1 cellular context compared by ENCODE assay signal in the genomic region with DNA sequence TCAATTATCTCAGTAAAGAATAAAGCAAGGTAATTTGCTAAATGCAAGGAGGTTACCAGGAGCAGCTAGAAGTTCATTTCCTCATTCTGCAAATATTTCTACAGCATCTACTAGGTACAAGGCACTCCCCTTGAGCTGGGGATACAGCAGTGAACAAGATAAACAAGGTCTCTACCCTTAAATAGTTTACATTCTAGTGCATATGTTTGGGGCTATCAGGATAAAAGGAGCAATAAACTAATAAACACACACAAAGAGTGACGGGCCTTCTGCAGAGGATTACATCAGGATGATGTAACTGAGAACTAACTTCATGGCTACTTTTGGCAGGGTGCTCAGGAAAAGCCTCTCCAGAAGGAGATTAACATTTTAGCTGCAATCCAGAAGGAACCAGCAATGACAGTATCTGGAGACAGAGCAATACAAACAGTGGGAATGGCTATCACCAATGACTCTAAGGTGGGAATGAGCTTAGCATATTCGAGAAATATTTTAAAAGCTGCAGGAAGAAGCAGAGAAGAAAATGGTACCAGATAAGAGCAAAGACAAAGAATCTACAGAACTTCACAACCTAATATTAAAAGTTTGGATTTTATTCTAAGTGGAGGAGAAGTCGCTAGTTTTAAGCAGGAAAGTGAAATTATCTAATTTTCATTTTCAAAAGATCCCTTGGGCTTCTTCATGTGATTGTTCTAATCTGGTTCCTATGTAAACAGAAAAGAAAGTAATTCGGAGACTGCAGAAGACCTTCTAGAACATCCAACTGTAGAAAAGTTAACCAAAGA.
TF ChIP-seq lines count a peak whose summit lies in the region.

No MANE protein-coding gene starts in this region.

TF ChIP-seq in K562, 482 proteins besides CTCF, POLR2A, EP300 and RAD21 (continues in another document):
- TF ChIP-seq RBM15 (IDR thresholded peaks at IDR 0.05; ENCODE audit: insufficient read depth, low read length) (no peak), CC2D1A (IDR thresholded peaks at IDR 0.05) (no peak), FOXJ2 (tag; IDR thresholded peaks at IDR 0.05) (no peak; the same call in 1 of the 2 replicates), RBM25 (IDR thresholded peaks at IDR 0.05; ENCODE audit: low read depth, low read length, severe bottlenecking) (no peak), ATF7 (IDR thresholded peaks at IDR 0.05) (peak; percentile 95), KAT8 (IDR thresholded peaks at IDR 0.05; ENCODE audit: low read depth) (no peak), FOXA3 (CRISPR knock-in tag; conservative IDR thresholded peaks at IDR 0.05 in 1 of 2, IDR thresholded peaks at IDR 0.05 in 1 of 2) (0 out of 4 replicates have a peak, but pooled peaks of 1 of the 2 experiments have one; percentile 32), HEY1 (CRISPR knock-in tag; IDR thresholded peaks at IDR 0.05; ENCODE audit: borderline replicate concordance) (no peak), ZNF589 (CRISPR knock-in tag; IDR thresholded peaks at IDR 0.05; ENCODE audit: low read depth) (no peak; the same call in 1 of the 2 replicates), NR2C2 (CRISPR knock-in tag; IDR thresholded peaks at IDR 0.05) (no peak), NR2C2 (tag; IDR thresholded peaks at IDR 0.05) (peak; percentile 10; the same call in 1 of the 2 replicates), ZNF57 (CRISPR knock-in tag; IDR thresholded peaks at IDR 0.05) (no peak), BCOR (IDR thresholded peaks at IDR 0.05) (no peak), JUN (IDR thresholded peaks at IDR 0.05; ENCODE audit: borderline replicate concordance, low read depth, low read length) (peak; percentile 86), JUN (CRISPR knock-in tag; IDR thresholded peaks at IDR 0.05; ENCODE audit: borderline replicate concordance) (no peak), ZNF764 (CRISPR knock-in tag; IDR thresholded peaks at IDR 0.05; ENCODE audit: low read depth) (no peak), ZNF184 (CRISPR knock-in tag; IDR thresholded peaks at IDR 0.05) (no peak), TBL1XR1 (IDR thresholded peaks at IDR 0.05; ENCODE audit: low read length in 2 of 2) (no peak), HIVEP1 (CRISPR knock-in tag; IDR thresholded peaks at IDR 0.05) (no peak), THRAP3 (IDR thresholded peaks at IDR 0.05; ENCODE audit: borderline replicate concordance) (no peak), HNRNPH1 (optimal IDR thresholded peaks at IDR 0.05; ENCODE audit: low read depth, low read length) (no peak), MCM7 (IDR thresholded peaks at IDR 0.05) (no peak), ZNF583 (CRISPR knock-in tag; IDR thresholded peaks at IDR 0.05) (peak; percentile 35; the same call in 1 of the 2 replicates), ZNF766 (CRISPR knock-in tag; conservative IDR thresholded peaks at IDR 0.05) (peak; percentile 82), POLR3A (IDR thresholded peaks at IDR 0.05; ENCODE audit: borderline replicate concordance, extremely low read depth, insufficient read depth, insufficient read length) (no peak), SOX6 (IDR thresholded peaks at IDR 0.05) (peak; percentile 35; the same call in 1 of the 2 replicates), HMG20B (CRISPR knock-in tag; IDR thresholded peaks at IDR 0.05) (no peak), DMBX1 (CRISPR knock-in tag; IDR thresholded peaks at IDR 0.05; ENCODE audit: borderline replicate concordance) (peak; percentile 74), CREB1 (IDR thresholded peaks at IDR 0.05) (no peak), CREB1 (CRISPR knock-in tag; IDR thresholded peaks at IDR 0.05) (no peak), ZNF695 (CRISPR knock-in tag; IDR thresholded peaks at IDR 0.05) (no peak), KLF13 (tag; IDR thresholded peaks at IDR 0.05; ENCODE audit: borderline replicate concordance, low read depth) (no peak)
- TF ChIP-seq, protein P1, sequence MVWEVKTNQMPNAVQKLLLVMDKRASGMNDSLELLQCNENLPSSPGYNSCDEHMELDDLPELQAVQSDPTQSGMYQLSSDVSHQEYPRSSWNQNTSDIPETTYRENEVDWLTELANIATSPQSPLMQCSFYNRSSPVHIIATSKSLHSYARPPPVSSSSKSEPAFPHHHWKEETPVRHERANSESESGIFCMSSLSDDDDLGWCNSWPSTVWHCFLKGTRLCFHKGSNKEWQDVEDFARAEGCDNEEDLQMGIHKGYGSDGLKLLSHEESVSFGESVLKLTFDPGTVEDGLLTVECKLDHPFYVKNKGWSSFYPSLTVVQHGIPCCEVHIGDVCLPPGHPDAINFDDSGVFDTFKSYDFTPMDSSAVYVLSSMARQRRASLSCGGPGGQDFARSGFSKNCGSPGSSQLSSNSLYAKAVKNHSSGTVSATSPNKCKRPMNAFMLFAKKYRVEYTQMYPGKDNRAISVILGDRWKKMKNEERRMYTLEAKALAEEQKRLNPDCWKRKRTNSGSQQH (CRISPR knock-in tag; IDR thresholded peaks at IDR 0.05) = 0 out of 2 replicates have a peak, but pooled peaks have one; percentile 35
- TF ChIP-seq, protein P2, sequence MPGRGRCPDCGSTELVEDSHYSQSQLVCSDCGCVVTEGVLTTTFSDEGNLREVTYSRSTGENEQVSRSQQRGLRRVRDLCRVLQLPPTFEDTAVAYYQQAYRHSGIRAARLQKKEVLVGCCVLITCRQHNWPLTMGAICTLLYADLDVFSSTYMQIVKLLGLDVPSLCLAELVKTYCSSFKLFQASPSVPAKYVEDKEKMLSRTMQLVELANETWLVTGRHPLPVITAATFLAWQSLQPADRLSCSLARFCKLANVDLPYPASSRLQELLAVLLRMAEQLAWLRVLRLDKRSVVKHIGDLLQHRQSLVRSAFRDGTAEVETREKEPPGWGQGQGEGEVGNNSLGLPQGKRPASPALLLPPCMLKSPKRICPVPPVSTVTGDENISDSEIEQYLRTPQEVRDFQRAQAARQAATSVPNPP (IDR thresholded peaks at IDR 0.05; ENCODE audit: borderline replicate concordance, insufficient read depth, insufficient read length) = no peak
- TF ChIP-seq, protein P3, sequence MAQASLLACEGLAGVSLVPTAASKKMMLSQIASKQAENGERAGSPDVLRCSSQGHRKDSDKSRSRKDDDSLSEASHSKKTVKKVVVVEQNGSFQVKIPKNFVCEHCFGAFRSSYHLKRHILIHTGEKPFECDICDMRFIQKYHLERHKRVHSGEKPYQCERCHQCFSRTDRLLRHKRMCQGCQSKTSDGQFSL (CRISPR knock-in tag; IDR thresholded peaks at IDR 0.05) = no peak
- TF ChIP-seq, protein P3 (tag; IDR thresholded peaks at IDR 0.05) = no peak
- TF ChIP-seq, protein P4, sequence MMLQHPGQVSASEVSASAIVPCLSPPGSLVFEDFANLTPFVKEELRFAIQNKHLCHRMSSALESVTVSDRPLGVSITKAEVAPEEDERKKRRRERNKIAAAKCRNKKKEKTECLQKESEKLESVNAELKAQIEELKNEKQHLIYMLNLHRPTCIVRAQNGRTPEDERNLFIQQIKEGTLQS (IDR thresholded peaks at IDR 0.05) = peak; percentile 95
- TF ChIP-seq, protein P4 (CRISPR knock-in tag; conservative IDR thresholded peaks at IDR 0.05) = no peak
- TF ChIP-seq, protein P5, sequence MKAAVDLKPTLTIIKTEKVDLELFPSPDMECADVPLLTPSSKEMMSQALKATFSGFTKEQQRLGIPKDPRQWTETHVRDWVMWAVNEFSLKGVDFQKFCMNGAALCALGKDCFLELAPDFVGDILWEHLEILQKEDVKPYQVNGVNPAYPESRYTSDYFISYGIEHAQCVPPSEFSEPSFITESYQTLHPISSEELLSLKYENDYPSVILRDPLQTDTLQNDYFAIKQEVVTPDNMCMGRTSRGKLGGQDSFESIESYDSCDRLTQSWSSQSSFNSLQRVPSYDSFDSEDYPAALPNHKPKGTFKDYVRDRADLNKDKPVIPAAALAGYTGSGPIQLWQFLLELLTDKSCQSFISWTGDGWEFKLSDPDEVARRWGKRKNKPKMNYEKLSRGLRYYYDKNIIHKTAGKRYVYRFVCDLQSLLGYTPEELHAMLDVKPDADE (conservative IDR thresholded peaks at IDR 0.05; ENCODE audit: control insufficient read depth, low read depth, low read length) = no peak
- TF ChIP-seq, protein P6, sequence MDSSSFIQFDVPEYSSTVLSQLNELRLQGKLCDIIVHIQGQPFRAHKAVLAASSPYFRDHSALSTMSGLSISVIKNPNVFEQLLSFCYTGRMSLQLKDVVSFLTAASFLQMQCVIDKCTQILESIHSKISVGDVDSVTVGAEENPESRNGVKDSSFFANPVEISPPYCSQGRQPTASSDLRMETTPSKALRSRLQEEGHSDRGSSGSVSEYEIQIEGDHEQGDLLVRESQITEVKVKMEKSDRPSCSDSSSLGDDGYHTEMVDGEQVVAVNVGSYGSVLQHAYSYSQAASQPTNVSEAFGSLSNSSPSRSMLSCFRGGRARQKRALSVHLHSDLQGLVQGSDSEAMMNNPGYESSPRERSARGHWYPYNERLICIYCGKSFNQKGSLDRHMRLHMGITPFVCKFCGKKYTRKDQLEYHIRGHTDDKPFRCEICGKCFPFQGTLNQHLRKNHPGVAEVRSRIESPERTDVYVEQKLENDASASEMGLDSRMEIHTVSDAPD (CRISPR knock-in tag; IDR thresholded peaks at IDR 0.05) = 0 out of 2 replicates have a peak, but pooled peaks have one; percentile 24
- TF ChIP-seq, protein P7, sequence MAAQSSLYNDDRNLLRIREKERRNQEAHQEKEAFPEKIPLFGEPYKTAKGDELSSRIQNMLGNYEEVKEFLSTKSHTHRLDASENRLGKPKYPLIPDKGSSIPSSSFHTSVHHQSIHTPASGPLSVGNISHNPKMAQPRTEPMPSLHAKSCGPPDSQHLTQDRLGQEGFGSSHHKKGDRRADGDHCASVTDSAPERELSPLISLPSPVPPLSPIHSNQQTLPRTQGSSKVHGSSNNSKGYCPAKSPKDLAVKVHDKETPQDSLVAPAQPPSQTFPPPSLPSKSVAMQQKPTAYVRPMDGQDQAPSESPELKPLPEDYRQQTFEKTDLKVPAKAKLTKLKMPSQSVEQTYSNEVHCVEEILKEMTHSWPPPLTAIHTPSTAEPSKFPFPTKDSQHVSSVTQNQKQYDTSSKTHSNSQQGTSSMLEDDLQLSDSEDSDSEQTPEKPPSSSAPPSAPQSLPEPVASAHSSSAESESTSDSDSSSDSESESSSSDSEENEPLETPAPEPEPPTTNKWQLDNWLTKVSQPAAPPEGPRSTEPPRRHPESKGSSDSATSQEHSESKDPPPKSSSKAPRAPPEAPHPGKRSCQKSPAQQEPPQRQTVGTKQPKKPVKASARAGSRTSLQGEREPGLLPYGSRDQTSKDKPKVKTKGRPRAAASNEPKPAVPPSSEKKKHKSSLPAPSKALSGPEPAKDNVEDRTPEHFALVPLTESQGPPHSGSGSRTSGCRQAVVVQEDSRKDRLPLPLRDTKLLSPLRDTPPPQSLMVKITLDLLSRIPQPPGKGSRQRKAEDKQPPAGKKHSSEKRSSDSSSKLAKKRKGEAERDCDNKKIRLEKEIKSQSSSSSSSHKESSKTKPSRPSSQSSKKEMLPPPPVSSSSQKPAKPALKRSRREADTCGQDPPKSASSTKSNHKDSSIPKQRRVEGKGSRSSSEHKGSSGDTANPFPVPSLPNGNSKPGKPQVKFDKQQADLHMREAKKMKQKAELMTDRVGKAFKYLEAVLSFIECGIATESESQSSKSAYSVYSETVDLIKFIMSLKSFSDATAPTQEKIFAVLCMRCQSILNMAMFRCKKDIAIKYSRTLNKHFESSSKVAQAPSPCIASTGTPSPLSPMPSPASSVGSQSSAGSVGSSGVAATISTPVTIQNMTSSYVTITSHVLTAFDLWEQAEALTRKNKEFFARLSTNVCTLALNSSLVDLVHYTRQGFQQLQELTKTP (IDR thresholded peaks at IDR 0.05; ENCODE audit: low read depth in 1 of 2, partially characterized antibody in 2 of 2) = peak in 1 of 2 experiments; percentile 8
- TF ChIP-seq, protein P8, sequence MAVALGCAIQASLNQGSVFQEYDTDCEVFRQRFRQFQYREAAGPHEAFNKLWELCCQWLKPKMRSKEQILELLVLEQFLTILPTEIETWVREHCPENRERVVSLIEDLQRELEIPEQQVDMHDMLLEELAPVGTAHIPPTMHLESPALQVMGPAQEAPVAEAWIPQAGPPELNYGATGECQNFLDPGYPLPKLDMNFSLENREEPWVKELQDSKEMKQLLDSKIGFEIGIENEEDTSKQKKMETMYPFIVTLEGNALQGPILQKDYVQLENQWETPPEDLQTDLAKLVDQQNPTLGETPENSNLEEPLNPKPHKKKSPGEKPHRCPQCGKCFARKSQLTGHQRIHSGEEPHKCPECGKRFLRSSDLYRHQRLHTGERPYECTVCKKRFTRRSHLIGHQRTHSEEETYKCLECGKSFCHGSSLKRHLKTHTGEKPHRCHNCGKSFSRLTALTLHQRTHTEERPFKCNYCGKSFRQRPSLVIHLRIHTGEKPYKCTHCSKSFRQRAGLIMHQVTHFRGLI (CRISPR knock-in tag; IDR thresholded peaks at IDR 0.05) = no peak; the same call in 1 of the 2 replicates
- TF ChIP-seq, protein P9, sequence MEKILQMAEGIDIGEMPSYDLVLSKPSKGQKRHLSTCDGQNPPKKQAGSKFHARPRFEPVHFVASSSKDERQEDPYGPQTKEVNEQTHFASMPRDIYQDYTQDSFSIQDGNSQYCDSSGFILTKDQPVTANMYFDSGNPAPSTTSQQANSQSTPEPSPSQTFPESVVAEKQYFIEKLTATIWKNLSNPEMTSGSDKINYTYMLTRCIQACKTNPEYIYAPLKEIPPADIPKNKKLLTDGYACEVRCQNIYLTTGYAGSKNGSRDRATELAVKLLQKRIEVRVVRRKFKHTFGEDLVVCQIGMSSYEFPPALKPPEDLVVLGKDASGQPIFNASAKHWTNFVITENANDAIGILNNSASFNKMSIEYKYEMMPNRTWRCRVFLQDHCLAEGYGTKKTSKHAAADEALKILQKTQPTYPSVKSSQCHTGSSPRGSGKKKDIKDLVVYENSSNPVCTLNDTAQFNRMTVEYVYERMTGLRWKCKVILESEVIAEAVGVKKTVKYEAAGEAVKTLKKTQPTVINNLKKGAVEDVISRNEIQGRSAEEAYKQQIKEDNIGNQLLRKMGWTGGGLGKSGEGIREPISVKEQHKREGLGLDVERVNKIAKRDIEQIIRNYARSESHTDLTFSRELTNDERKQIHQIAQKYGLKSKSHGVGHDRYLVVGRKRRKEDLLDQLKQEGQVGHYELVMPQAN (IDR thresholded peaks at IDR 0.05; ENCODE audit: borderline replicate concordance) = no peak
- TF ChIP-seq, protein P10, sequence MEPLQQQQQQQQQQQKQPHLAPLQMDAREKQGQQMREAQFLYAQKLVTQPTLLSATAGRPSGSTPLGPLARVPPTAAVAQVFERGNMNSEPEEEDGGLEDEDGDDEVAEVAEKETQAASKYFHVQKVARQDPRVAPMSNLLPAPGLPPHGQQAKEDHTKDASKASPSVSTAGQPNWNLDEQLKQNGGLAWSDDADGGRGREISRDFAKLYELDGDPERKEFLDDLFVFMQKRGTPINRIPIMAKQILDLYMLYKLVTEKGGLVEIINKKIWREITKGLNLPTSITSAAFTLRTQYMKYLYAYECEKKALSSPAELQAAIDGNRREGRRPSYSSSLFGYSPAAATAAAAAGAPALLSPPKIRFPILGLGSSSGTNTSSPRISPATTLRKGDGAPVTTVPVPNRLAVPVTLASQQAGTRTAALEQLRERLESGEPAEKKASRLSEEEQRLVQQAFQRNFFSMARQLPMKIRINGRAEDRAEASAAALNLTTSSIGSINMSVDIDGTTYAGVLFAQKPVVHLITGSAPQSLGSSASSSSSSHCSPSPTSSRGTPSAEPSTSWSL (CRISPR knock-in tag; IDR thresholded peaks at IDR 0.05; ENCODE audit: borderline replicate concordance) = no peak
